Comparison of ENCODE assay signal across 8 cellular contexts in genomic region chr10:96287392-96288105, GRCh38. TPM values are rescaled to one million over a fixed set of nuclear protein-coding genes. Genes with fewer than 3 reads are reported as not detected.
A peak's percentile ranks its signal among the peaks of the same experiment; 100 is the strongest.
DNase-seq lines count a peak whose midpoint lies in the region; ATAC-seq, FAIRE-seq and TF ChIP-seq lines count a peak whose summit lies in the region.

No MANE protein-coding gene starts in this region.

- no peaks in the 10 kb centered on the region for H3K9me3 ChIP-seq in keratinocyte (ENCODE audit: control insufficient read depth, low read depth, low read length)

- no peak overlapping the region for H3K4me3 ChIP-seq in keratinocyte (ENCODE audit: control insufficient read depth in 2 of 3, extremely low read depth in 1 of 3, insufficient read depth in 2 of 3, low read depth in 1 of 3, low read length in 3 of 3)

- dilution Hi-C loops in keratinocyte (cut with MboI; ENCODE audit: extremely low pct_ligation_motif_present, low sequenced_read_pairs) = no loop called here

- H3K27ac ChIP-seq in keratinocyte (ENCODE audit: control insufficient read depth, insufficient read depth, low read length) = no peak overlapping the region

- no peaks in the 10 kb centered on the region for H3K27me3 ChIP-seq in keratinocyte (ENCODE audit: control insufficient read depth, extremely low read depth, insufficient read depth, low read length)

- no peak overlapping the region for H3K9ac ChIP-seq in keratinocyte (ENCODE audit: control insufficient read depth, extremely low read depth, insufficient read depth, low read length)

- peak; percentile 34 to 72 for DNase-seq in NOMO-1 (lab: John Stamatoyannopoulos, UW; ENCODE audit: unreplicated experiment in 2 of 2)
- DNase-seq in NOMO-1 treated with dmso at 0.1 percent for 144 hours (lab: John Stamatoyannopoulos, UW; ENCODE audit: unreplicated experiment) = no peak
- peak; percentile 35 for DNase-seq in NCI-H526 treated with DMSO at 0.1 percent for 48 hours (lab: John Stamatoyannopoulos, UW)
- no peak for DNase-seq in keratinocyte (ENCODE audit: low read depth, low spot score)
- no peak for DNase-seq in dermis blood vessel endothelial cell
- no peak for DNase-seq in anterior cingulate cortex (lab: John Stamatoyannopoulos, UW)
- DNase-seq in UCSD-AML1 (lab: John Stamatoyannopoulos, UW; ENCODE audit: unreplicated experiment) = no peak

- no peak for TF ChIP-seq CTCF in keratinocyte (optimal IDR thresholded peaks at IDR 0.05 in 1 of 3, IDR thresholded peaks at IDR 0.05 in 1 of 3, conservative IDR thresholded peaks at IDR 0.05 in 1 of 3; ENCODE audit: extremely low read depth in 1 of 3, insufficient read depth in 2 of 3, low read length in 3 of 3)

- no peaks in the 10 kb centered on the region for H4K20me1 ChIP-seq in keratinocyte (ENCODE audit: control insufficient read depth, extremely low read depth, insufficient read depth, low read length)

- peak overlapping the region; percentile 55 for H2AFZ ChIP-seq in keratinocyte (ENCODE audit: control insufficient read depth, low read length)

- no peaks in the 10 kb centered on the region for H3K36me3 ChIP-seq in keratinocyte (ENCODE audit: control insufficient read depth in 2 of 2, extremely low read depth in 1 of 2, insufficient read depth in 2 of 2, low read length in 2 of 2)

- H3K4me2 ChIP-seq in keratinocyte (ENCODE audit: control insufficient read depth, extremely low read depth, insufficient read depth, low read depth, low read length) = peak overlapping the region; percentile 43

- peak; percentile 58 for FAIRE-seq in keratinocyte (lab: Jason Lieb, UNC)

- H3K79me2 ChIP-seq in keratinocyte (ENCODE audit: control insufficient read depth, insufficient read depth, low read length) = no peaks in the 10 kb centered on the region

- peaks cover 6% of the 10 kb centered on the region for H3K4me1 ChIP-seq in keratinocyte (ENCODE audit: control insufficient read depth, extremely low read depth, insufficient read depth, low read length)

- H3K9me1 ChIP-seq in keratinocyte (ENCODE audit: control insufficient read depth, extremely low read depth, insufficient read depth, low read length) = no peaks in the 10 kb centered on the region

- peak; percentile 53 for ATAC-seq in HG02885 (IDR thresholded peaks at IDR 0.05; ENCODE audit: poor library complexity, unreplicated experiment)

RNA-seq across cellular contexts. Expression of gene BLNK, which starts 16.2 kb away (rescaled TPM):
- polyA plus RNA-seq in keratinocyte = 0.51 to 4.4 TPM (median 2.2 TPM) in 3 replicates
- 9.5 TPM for polyA plus RNA-seq in keratinocyte (2011; ENCODE audit: low read depth)
- polyA plus RNA-seq in keratinocyte (2011; cell fraction: cytosol; rRNA removed) = 2.3 and 2.8 TPM in 2 replicates
- 6.0 and 6.9 TPM in 2 replicates for polyA plus RNA-seq in keratinocyte (2011; cell fraction: nucleus; rRNA removed)
- polyA plus RNA-seq in keratinocyte (2012; ENCODE audit: low replicate concordance) = 0.41 and 12.3 TPM in 2 replicates
- 2.1 to 3.7 TPM in 2 of 3 replicates, not detected in the other for polyA minus RNA-seq in keratinocyte
- not detected for polyA minus RNA-seq in keratinocyte (2011; cell fraction: cytosol; rRNA and poly(A)+ RNA removed)
- 2.6 and 5.2 TPM in 2 replicates for polyA minus RNA-seq in keratinocyte (2011; cell fraction: nucleus; rRNA and poly(A)+ RNA removed)
- total RNA-seq in dermis blood vessel endothelial cell = not detected in 2 replicates

RNA-seq across cellular contexts. Expression of gene DNTT, which starts 16.7 kb away (rescaled TPM):
- not detected in 3 replicates for polyA plus RNA-seq in keratinocyte
- not detected for polyA plus RNA-seq in keratinocyte (2011; ENCODE audit: low read depth)
- polyA plus RNA-seq in keratinocyte (2011; cell fraction: cytosol; rRNA removed) = not detected in 2 replicates
- not detected in 2 replicates for polyA plus RNA-seq in keratinocyte (2011; cell fraction: nucleus; rRNA removed)
- not detected in 2 replicates for polyA plus RNA-seq in keratinocyte (2012; ENCODE audit: low replicate concordance)
- polyA minus RNA-seq in keratinocyte = not detected in 3 replicates
- not detected for polyA minus RNA-seq in keratinocyte (2011; cell fraction: cytosol; rRNA and poly(A)+ RNA removed)
- not detected in 2 replicates for polyA minus RNA-seq in keratinocyte (2011; cell fraction: nucleus; rRNA and poly(A)+ RNA removed)
- total RNA-seq in dermis blood vessel endothelial cell = not detected in 2 replicates

Comparison
In these comparisons a context has a peak if more than half of its experiments do, and no peak if none do; other contexts are left out.
1. DNase-seq: peak in NOMO-1 (2 of 2) and NCI-H526 treated with DMSO at 0.1 percent for 48 hours (single experiment); none in NOMO-1 treated with dmso at 0.1 percent for 144 hours (single experiment), keratinocyte (single experiment), dermis blood vessel endothelial cell (single experiment), anterior cingulate cortex (0 of 58) and UCSD-AML1 (single experiment).